In genomic region chr5:12616093-12616492, GRCh38 we compare ENCODE assay signal across 18 cellular contexts.
DNase-seq lines count a peak whose midpoint lies in the region; ATAC-seq, FAIRE-seq and TF ChIP-seq lines count a peak whose summit lies in the region.
"Had no signal": no experiment of that assay in that cellular context is flagged by ENCODE, and none has a peak within 500 bp of the region (broad histone marks: within the 10 kb centered on the region; RNA-seq: fewer than 3 reads in every experiment).

No MANE protein-coding gene starts in this region.

- H2BK20ac ChIP-seq in H1 (ENCODE audit: low read length), result 0 out of 2 replicates have a peak overlapping the region, but pooled peaks have one; percentile 24

- no peak overlapping the region for H3K18ac ChIP-seq in H1 (ENCODE audit: extremely low read depth, low read length)

- no peak for TF ChIP-seq CTCF in GM23338 (conservative IDR thresholded peaks at IDR 0.05; ENCODE audit: low read depth in 2 of 2)
- no peak for TF ChIP-seq CTCF in H1 (IDR thresholded peaks at IDR 0.05; ENCODE audit: control extremely low read depth in 1 of 3, insufficient read depth in 1 of 3, low read depth in 1 of 3, low read length in 3 of 3)
- no peak for TF ChIP-seq CTCF in ascending aorta (IDR thresholded peaks at IDR 0.05)

- no peak overlapping the region for H3K14ac ChIP-seq in H1 (ENCODE audit: insufficient read length)

- H3K36me3 Mint-ChIP-seq in CD8-positive, alpha-beta memory T cell, result no peaks in the 10 kb centered on the region
- H3K36me3 Mint-ChIP-seq in GM23338 (ENCODE audit: low read depth), result peaks cover 57% of the 10 kb centered on the region
- H3K36me3 Mint-ChIP-seq: CD14-positive monocyte; CD8-positive, alpha-beta T cell had no signal

- peaks cover 8% of the 10 kb centered on the region for H3K9me2 ChIP-seq in GM23338 (ENCODE audit: insufficient read depth)

- H3K23ac ChIP-seq in H1 (ENCODE audit: insufficient read length), result no peak overlapping the region

- peaks cover 0 to 47% (median 4%) of the 10 kb centered on the region in 5 donors for H3K9me3 Mint-ChIP-seq in CD8-positive, alpha-beta memory T cell
- H3K9me3 Mint-ChIP-seq in GM23338, result peaks cover 43% of the 10 kb centered on the region

- no peak for ATAC-seq in GM23338
- ATAC-seq: CD8-positive, alpha-beta T cell had no signal

- no peak for TF ChIP-seq EP300 in H1 (IDR thresholded peaks at IDR 0.05; ENCODE audit: borderline replicate concordance in 1 of 2, low read depth in 2 of 2, low read length in 2 of 2)

- no peaks in the 10 kb centered on the region for H3K79me1 ChIP-seq in H1 (ENCODE audit: low read depth, low read length)

- H2AK5ac ChIP-seq in H1 (ENCODE audit: low read depth, low read length), result no peak overlapping the region

- H3K79me2 ChIP-seq in GM23338 (replicated peaks; ENCODE audit: insufficient read depth) (no peaks in the 10 kb centered on the region), H1 (ENCODE audit: control insufficient read depth in 1 of 2, insufficient read depth in 2 of 2, low read length in 2 of 2) (no peaks in the 10 kb centered on the region)

- no peak overlapping the region for H3K4me3 ChIP-seq in CD8-positive, alpha-beta memory T cell (ENCODE audit: low read length)
- H3K4me3 ChIP-seq in GM23338 (no peak overlapping the region), H1 (ENCODE audit: extremely low read depth in 1 of 4, insufficient read depth in 2 of 4, low read depth in 3 of 4, low read length in 4 of 4) (no peak overlapping the region), ascending aorta (no peak overlapping the region)
- H3K4me3 ChIP-seq: BLaER1, HAP-1 had no signal

- no peaks in the 10 kb centered on the region for H3K4me1 Mint-ChIP-seq in CD8-positive, alpha-beta memory T cell
- peaks cover 24% of the 10 kb centered on the region for H3K4me1 Mint-ChIP-seq in GM23338
- H3K4me1 Mint-ChIP-seq: CD14-positive monocyte had no signal

- DNase-seq in CD8-positive, alpha-beta memory T cell, result no peak
- DNase-seq in GM23338 (ENCODE audit: low spot score), result no peak
- DNase-seq in OCI-M1 (lab: John Stamatoyannopoulos, UW), result peak; percentile 79
- no peak for DNase-seq in H1 (ENCODE audit: low read depth in 1 of 2, low spot score in 2 of 2)
- no peak for DNase-seq in ascending aorta (ENCODE audit: low spot score in 2 of 2)
- DNase-seq in activated CD8-positive, alpha-beta memory T cell treated with anti-CD3 and anti-CD28 coated beads, Interleukin-2, amount 50 U/mL, for 4 hours, result no peak
- no peak for DNase-seq in iPS-NIHi7 (ENCODE audit: extremely low spot score)
- DNase-seq: 8988T; Caco-2; CD8-positive, alpha-beta T cell; GDM1; GOT3 had no signal

- no peak for TF ChIP-seq POLR2A in H1 (IDR thresholded peaks at IDR 0.05; ENCODE audit: control extremely low read depth in 1 of 2, low read depth in 2 of 2, low read length in 2 of 2)

- H3K9ac ChIP-seq in H1 (replicated peaks in 1 of 4; ENCODE audit: extremely low read depth in 1 of 4, low read depth in 3 of 4, low read length in 3 of 4), result no peak overlapping the region
- H3K9ac ChIP-seq: BLaER1 had no signal

- intact Hi-C loops in ascending aorta (cut with DNase I), result no loop called here

- H3K4ac ChIP-seq in H1 (replicated peaks; ENCODE audit: insufficient read length, low read depth, low read length), result no peak overlapping the region

- no peak overlapping the region for H2BK5ac ChIP-seq in H1 (ENCODE audit: low read depth, low read length)

- no peak overlapping the region for H4K8ac ChIP-seq in H1 (ENCODE audit: extremely low read depth, insufficient read depth, low read length)

- no peak for TF ChIP-seq RAD21 in H1 (IDR thresholded peaks at IDR 0.05 in 1 of 2, conservative IDR thresholded peaks at IDR 0.05 in 1 of 2; ENCODE audit: low read depth in 2 of 2, low read length in 2 of 2)

- FAIRE-seq in H1 (lab: Jason Lieb, UNC), result no peak
- FAIRE-seq: D721Med, GM12892, GM18507 had no signal

- H2BK12ac ChIP-seq in H1 (ENCODE audit: low read depth, low read length), result no peak overlapping the region

- POLR2A ChIA-PET in CD8-positive, alpha-beta memory T cell (lab: Charles Lee), result no interaction called here
- POLR2A ChIA-PET in H1 (lab: Charles Lee; ENCODE audit: partially characterized antibody), result interaction anchor here (1.1 kb wide), 1 partner anchor 32 kb away, joined by 3 read pairs; no protein-coding TSS in a partner anchor

- H3K56ac ChIP-seq in H1 (replicated peaks; ENCODE audit: insufficient read length, low read depth, low read length), result no peak overlapping the region

- 73% methylated on average over 4 of the region's 4 CpGs; no CpG with 5 or more reads in 1 of the 2 experiments for WGBS in H1 (ENCODE audit: extremely low coverage in 1 of 2, insufficient coverage in 1 of 2, insufficient read length in 1 of 2, insufficient replicate concordance in 2 of 2, low coverage in 1 of 2, low lambda C conversion rate in 2 of 2, missing lambda C conversion rate in 1 of 2), 2 experiments

- no peaks in the 10 kb centered on the region for H3K36me3 ChIP-seq in CD8-positive, alpha-beta memory T cell (ENCODE audit: insufficient read depth, low read length)
- H3K36me3 ChIP-seq in GM23338 (ENCODE audit: insufficient read depth) (no peaks in the 10 kb centered on the region), H1 (ENCODE audit: control insufficient read depth in 2 of 4, insufficient read depth in 4 of 4, low read length in 3 of 4) (no peaks in the 10 kb centered on the region; a peak in 1 of 8 replicates), ascending aorta (no peaks in the 10 kb centered on the region)
- H3K36me3 ChIP-seq: BLaER1, HAP-1 had no signal

- CTCF ChIA-PET in CD8-positive, alpha-beta memory T cell (lab: Charles Lee), result no interaction called here
- CTCF ChIA-PET in H1 (lab: Charles Lee; ENCODE audit: partially characterized antibody), result no interaction called here

- H3K4me2 ChIP-seq in GM23338 (no peak overlapping the region), H1 (ENCODE audit: insufficient read depth in 1 of 2, low read depth in 2 of 2, low read length in 2 of 2) (no peak overlapping the region)
- H3K4me2 ChIP-seq: BLaER1 had no signal

- H3K4me1 ChIP-seq in CD8-positive, alpha-beta memory T cell (ENCODE audit: insufficient read depth, low read length), result no peaks in the 10 kb centered on the region
- H3K4me1 ChIP-seq in GM23338 (ENCODE audit: insufficient read depth), result peaks cover 13% of the 10 kb centered on the region
- H3K4me1 ChIP-seq in H1 (replicated peaks in 1 of 4; ENCODE audit: control insufficient read depth in 3 of 4, insufficient read depth in 4 of 4, low read length in 3 of 4), result peaks cover 0 to 3% (median 0%) of the 10 kb centered on the region in 4 experiments; a peak in 2 of 7 replicates
- no peaks in the 10 kb centered on the region for H3K4me1 ChIP-seq in ascending aorta
- H3K4me1 ChIP-seq: BLaER1, Caco-2, HAP-1 had no signal

- no peak overlapping the region for H3K27ac Mint-ChIP-seq in CD8-positive, alpha-beta memory T cell
- H3K27ac Mint-ChIP-seq in GM23338, result no peak overlapping the region
- H3K27ac Mint-ChIP-seq: CD14-positive monocyte; CD8-positive, alpha-beta T cell had no signal

- H4K91ac ChIP-seq in H1 (replicated peaks; ENCODE audit: insufficient read length, low read length), result no peak overlapping the region

- no peak overlapping the region for H2BK15ac ChIP-seq in H1 (ENCODE audit: low read length)

- H2AFZ ChIP-seq in GM23338 (peak overlapping the region; percentile 73), H1 (ENCODE audit: low read length) (no peak overlapping the region)

- H3K9me3 ChIP-seq in CD8-positive, alpha-beta memory T cell (ENCODE audit: low read length), result no peaks in the 10 kb centered on the region
- H3K9me3 ChIP-seq in H1 (ENCODE audit: insufficient read depth in 2 of 2, low read depth in 1 of 2, low read length in 1 of 2) (peaks cover 0 to 11% of the 10 kb centered on the region in 2 experiments; a peak in 2 of 4 replicates), ascending aorta (no peaks in the 10 kb centered on the region)
- H3K9me3 ChIP-seq: BLaER1, Caco-2 had no signal

- H4K5ac ChIP-seq in H1 (ENCODE audit: insufficient read length, low read depth, low read length), result no peak overlapping the region

- H4K20me1 ChIP-seq in GM23338 (replicated peaks; ENCODE audit: insufficient read depth) (no peaks in the 10 kb centered on the region), H1 (replicated peaks in 1 of 2; ENCODE audit: control insufficient read depth in 1 of 2, insufficient read depth in 2 of 2, low read length in 2 of 2) (no peaks in the 10 kb centered on the region)
- H4K20me1 ChIP-seq: BLaER1 had no signal

- H3K27me3 Mint-ChIP-seq in CD8-positive, alpha-beta memory T cell, result no peaks in the 10 kb centered on the region
- H3K27me3 Mint-ChIP-seq in GM23338 (ENCODE audit: insufficient read depth, low read depth, poor library complexity), result peaks cover 6% of the 10 kb centered on the region

- no peak overlapping the region for H3K4me3 Mint-ChIP-seq in CD8-positive, alpha-beta memory T cell
- no peak overlapping the region for H3K4me3 Mint-ChIP-seq in GM23338
- H3K4me3 Mint-ChIP-seq: CD14-positive monocyte; CD8-positive, alpha-beta T cell had no signal

- H3K23me2 ChIP-seq in H1 (ENCODE audit: low read depth, low read length), result no peaks in the 10 kb centered on the region

- H3F3A ChIP-seq in GM23338 (replicated peaks; ENCODE audit: low read depth), result no peaks in the 10 kb centered on the region

- no peak overlapping the region for H2BK120ac ChIP-seq in H1 (replicated peaks; ENCODE audit: low read depth, low read length)

- peak overlapping the region; percentile 22 for H3K27ac ChIP-seq in CD8-positive, alpha-beta memory T cell (ENCODE audit: low read depth, low read length)
- no peak overlapping the region for H3K27ac ChIP-seq in GM23338 (ENCODE audit: low read depth)
- no peak overlapping the region for H3K27ac ChIP-seq in H1 (ENCODE audit: low read depth, low read length)
- no peak overlapping the region for H3K27ac ChIP-seq in ascending aorta
- H3K27ac ChIP-seq: BLaER1 had no signal

- H3K27me3 ChIP-seq in CD8-positive, alpha-beta memory T cell (ENCODE audit: insufficient read depth, low read length, poor library complexity, severe bottlenecking), result no peaks in the 10 kb centered on the region
- H3K27me3 ChIP-seq in GM23338 (ENCODE audit: insufficient read depth) (no peaks in the 10 kb centered on the region), H1 (replicated peaks in 1 of 4; ENCODE audit: control insufficient read depth in 3 of 4, extremely low read depth in 1 of 4, insufficient read depth in 3 of 4, low read length in 3 of 4) (no peaks in the 10 kb centered on the region), ascending aorta (no peaks in the 10 kb centered on the region)
- H3K27me3 ChIP-seq: BLaER1 had no signal

TF ChIP-seq in GM23338, 12 proteins besides CTCF, POLR2A, EP300 and RAD21 (continues in another document):
- no peak for TF ChIP-seq ZNF114 (CRISPR knock-in tag; IDR thresholded peaks at IDR 0.05)

TF ChIP-seq in H1, 55 proteins besides CTCF, POLR2A, EP300 and RAD21 (continues in another document):
- no peak for TF ChIP-seq BACH1 (IDR thresholded peaks at IDR 0.05; ENCODE audit: low read length)
- no peak for TF ChIP-seq SIN3A (conservative IDR thresholded peaks at IDR 0.05 in 1 of 2, IDR thresholded peaks at IDR 0.05 in 1 of 2; ENCODE audit: low read depth in 1 of 2, low read length in 2 of 2)
- TF ChIP-seq TAF7 (optimal IDR thresholded peaks at IDR 0.05; ENCODE audit: borderline replicate concordance, low read depth, low read length), result no peak
- no peak for TF ChIP-seq TBP (IDR thresholded peaks at IDR 0.05; ENCODE audit: low read depth, low read length)
- no peak for TF ChIP-seq TCF12 (IDR thresholded peaks at IDR 0.05; ENCODE audit: low read depth, low read length)
- TF ChIP-seq CHD2 (IDR thresholded peaks at IDR 0.05; ENCODE audit: low read length), result no peak
